Comparison of ENCODE assay signal across 21 cellular contexts in the genomic region with DNA sequence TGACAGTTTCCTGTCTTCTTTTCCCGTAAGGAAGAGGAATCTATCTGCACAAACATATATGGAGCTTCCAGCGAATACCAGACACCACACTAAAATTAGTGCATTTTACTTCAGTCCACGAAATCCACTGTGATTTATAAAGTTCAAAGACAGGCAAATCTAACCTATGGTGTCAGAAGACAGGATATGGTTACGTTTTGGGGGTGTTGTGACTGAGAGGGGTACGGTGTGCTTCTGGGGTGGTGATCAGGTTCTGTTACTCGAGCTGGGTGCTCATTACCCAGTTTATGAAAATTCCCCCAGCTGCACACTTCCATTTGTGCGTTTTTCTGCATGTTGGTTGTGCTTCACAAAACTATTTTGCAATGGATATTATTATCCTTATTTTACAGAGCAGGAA. TPM values are rescaled to one million over a fixed set of nuclear protein-coding genes. Genes with fewer than 3 reads are reported as not detected.
DNase-seq lines count a peak whose midpoint lies in the region; ATAC-seq, FAIRE-seq and TF ChIP-seq lines count a peak whose summit lies in the region.
"Had no signal": no experiment of that assay in that cellular context is flagged by ENCODE, and none has a peak within 500 bp of the region (broad histone marks: within the 10 kb centered on the region; RNA-seq: fewer than 3 reads in every experiment).

No MANE protein-coding gene starts in this region.

- H3K9me3 Mint-ChIP-seq in CD8-positive, alpha-beta T cell: no peaks in the 10 kb centered on the region
- H3K9me3 Mint-ChIP-seq in activated CD8-positive, alpha-beta T cell treated with anti-CD3 and anti-CD28 coated beads, Interleukin-2, amount 10 ng/mL, durations not matched to agents 7 days and 5 days (ENCODE audit: insufficient read depth): no peaks in the 10 kb centered on the region
- H3K9me3 Mint-ChIP-seq in naive thymus-derived CD4-positive, alpha-beta T cell: no peaks in the 10 kb centered on the region
- no peaks in the 10 kb centered on the region for H3K9me3 Mint-ChIP-seq in WTC11
- H3K9me3 Mint-ChIP-seq: CD4-positive, alpha-beta memory T cell; GM23338; HFFc6 had no signal

- CTCF ChIA-PET in CD8-positive, alpha-beta T cell (lab: Charles Lee): no interaction called here
- CTCF ChIA-PET in activated CD8-positive, alpha-beta T cell treated with anti-CD3 and anti-CD28 coated beads, Interleukin-2, amount 10 ng/mL, durations not matched to agents 7 days and 5 days (lab: Charles Lee): no interaction called here
- CTCF ChIA-PET in naive thymus-derived CD4-positive, alpha-beta T cell (lab: Charles Lee): no interaction called here
- CTCF ChIA-PET in WTC11 (lab: Charles Lee): no interaction called here

- no peak overlapping the region for H3K4me3 Mint-ChIP-seq in CD8-positive, alpha-beta T cell
- peak overlapping the region; percentile 49 for H3K4me3 Mint-ChIP-seq in activated CD8-positive, alpha-beta T cell treated with anti-CD3 and anti-CD28 coated beads, Interleukin-2, amount 10 ng/mL, durations not matched to agents 7 days and 5 days
- H3K4me3 Mint-ChIP-seq in naive thymus-derived CD4-positive, alpha-beta T cell: peak overlapping the region in 2 of 10 donors; percentile 21 to 54
- no peak overlapping the region for H3K4me3 Mint-ChIP-seq in WTC11
- H3K4me3 Mint-ChIP-seq: CD4-positive, alpha-beta memory T cell; GM23338; HFFc6 had no signal

- H3K36me3 Mint-ChIP-seq in CD8-positive, alpha-beta T cell: no peaks in the 10 kb centered on the region
- H3K36me3 Mint-ChIP-seq in activated CD8-positive, alpha-beta T cell treated with anti-CD3 and anti-CD28 coated beads, Interleukin-2, amount 10 ng/mL, durations not matched to agents 7 days and 5 days (ENCODE audit: low read depth): peaks cover 4% of the 10 kb centered on the region
- peaks cover 0 to 3% (median 0%) of the 10 kb centered on the region in 5 donors for H3K36me3 Mint-ChIP-seq in naive thymus-derived CD4-positive, alpha-beta T cell
- no peaks in the 10 kb centered on the region for H3K36me3 Mint-ChIP-seq in WTC11
- H3K36me3 Mint-ChIP-seq: CD4-positive, alpha-beta memory T cell had no signal

- no peaks in the 10 kb centered on the region for H3K27me3 Mint-ChIP-seq in CD8-positive, alpha-beta T cell (ENCODE audit: low read depth)
- H3K27me3 Mint-ChIP-seq in activated CD8-positive, alpha-beta T cell treated with anti-CD3 and anti-CD28 coated beads, Interleukin-2, amount 10 ng/mL, durations not matched to agents 7 days and 5 days (ENCODE audit: low read depth): no peaks in the 10 kb centered on the region
- H3K27me3 Mint-ChIP-seq in naive thymus-derived CD4-positive, alpha-beta T cell: peaks cover 0 to 6% (median 0%) of the 10 kb centered on the region in 5 donors
- no peaks in the 10 kb centered on the region; the same call in 1 of the 2 replicates for H3K27me3 Mint-ChIP-seq in WTC11 (ENCODE audit: low read depth)
- H3K27me3 Mint-ChIP-seq: CD4-positive, alpha-beta memory T cell had no signal

- peak overlapping the region; percentile 43 for H3K27ac Mint-ChIP-seq in CD8-positive, alpha-beta T cell
- peak overlapping the region; percentile 85 for H3K27ac Mint-ChIP-seq in activated CD8-positive, alpha-beta T cell treated with anti-CD3 and anti-CD28 coated beads, Interleukin-2, amount 10 ng/mL, durations not matched to agents 7 days and 5 days
- peak overlapping the region in 6 of 9 donors; percentile 17 to 63 (median 46) for H3K27ac Mint-ChIP-seq in naive thymus-derived CD4-positive, alpha-beta T cell
- no peak overlapping the region for H3K27ac Mint-ChIP-seq in WTC11
- H3K27ac Mint-ChIP-seq: CD4-positive, alpha-beta memory T cell; GM23338; HFFc6 had no signal

- no peak overlapping the region for H3K4me3 ChIP-seq in CD8-positive, alpha-beta T cell (ENCODE audit: low read depth, low read length)
- no peak overlapping the region for H3K4me3 ChIP-seq in naive thymus-derived CD4-positive, alpha-beta T cell (ENCODE audit: low read length)
- H3K4me3 ChIP-seq: GM23338, HAP-1 had no signal

- FAIRE-seq in GM19239 (lab: Jason Lieb, UNC): peak; percentile 31
- FAIRE-seq: G401.6, GM12892, H54 had no signal

- H3K27ac ChIP-seq in CD8-positive, alpha-beta T cell (ENCODE audit: low read depth, low read length): no peak overlapping the region
- H3K27ac ChIP-seq in naive thymus-derived CD4-positive, alpha-beta T cell (ENCODE audit: low read depth, low read length): no peak overlapping the region

- H3K4me1 ChIP-seq in CD8-positive, alpha-beta T cell (ENCODE audit: insufficient read depth, low read length): peaks cover 53% of the 10 kb centered on the region
- peaks cover 11 to 30% of the 10 kb centered on the region in 2 donors for H3K4me1 ChIP-seq in naive thymus-derived CD4-positive, alpha-beta T cell (ENCODE audit: control insufficient read depth in 2 of 2, insufficient read depth in 2 of 2, low read length in 2 of 2)
- H3K4me1 ChIP-seq: Caco-2, HAP-1 had no signal

- H3K36me3 ChIP-seq in CD8-positive, alpha-beta T cell (ENCODE audit: insufficient read depth, low read length): no peaks in the 10 kb centered on the region
- no peaks in the 10 kb centered on the region for H3K36me3 ChIP-seq in naive thymus-derived CD4-positive, alpha-beta T cell (ENCODE audit: control insufficient read depth in 2 of 3, insufficient read depth in 3 of 3, low read length in 3 of 3)
- H3K36me3 ChIP-seq: HAP-1 had no signal

- intact Hi-C loops in CD8-positive, alpha-beta T cell (cut with DNase I, micrococcal nuclease): loop anchor here in 1 of 2 experiments (2.0 kb wide), 1 partner anchor 55 kb away; the partner anchor contains the start of gene BRS3
- intact Hi-C loops in naive thymus-derived CD4-positive, alpha-beta T cell (cut with micrococcal nuclease): no loop called here

- no peak for TF ChIP-seq CTCF in CD8-positive, alpha-beta T cell (IDR thresholded peaks at IDR 0.05)
- TF ChIP-seq CTCF in WTC11 (IDR thresholded peaks at IDR 0.05): no peak

- H3K27me3 ChIP-seq in CD8-positive, alpha-beta T cell (ENCODE audit: insufficient read depth, low read length): no peaks in the 10 kb centered on the region
- no peaks in the 10 kb centered on the region for H3K27me3 ChIP-seq in naive thymus-derived CD4-positive, alpha-beta T cell (ENCODE audit: control insufficient read depth in 2 of 2, insufficient read depth in 2 of 2, low read length in 2 of 2)

- POLR2A ChIA-PET in CD8-positive, alpha-beta T cell (lab: Charles Lee): no interaction called here
- POLR2A ChIA-PET in activated CD8-positive, alpha-beta T cell treated with anti-CD3 and anti-CD28 coated beads, Interleukin-2, amount 10 ng/mL, durations not matched to agents 7 days and 5 days (lab: Charles Lee): no interaction called here
- POLR2A ChIA-PET in naive thymus-derived CD4-positive, alpha-beta T cell (lab: Charles Lee): interaction anchor here (0.6 kb wide), 1 partner anchor 310 kb away, joined by 4 read pairs; no protein-coding TSS in a partner anchor
- POLR2A ChIA-PET in WTC11 (lab: Charles Lee): no interaction called here

- H3K4me1 Mint-ChIP-seq in CD8-positive, alpha-beta T cell (ENCODE audit: low read depth): peaks cover 47% of the 10 kb centered on the region
- H3K4me1 Mint-ChIP-seq in activated CD8-positive, alpha-beta T cell treated with anti-CD3 and anti-CD28 coated beads, Interleukin-2, amount 10 ng/mL, durations not matched to agents 7 days and 5 days (ENCODE audit: low read depth): peaks cover 78% of the 10 kb centered on the region
- peaks cover 2 to 50% (median 38%) of the 10 kb centered on the region in 7 donors for H3K4me1 Mint-ChIP-seq in naive thymus-derived CD4-positive, alpha-beta T cell
- H3K4me1 Mint-ChIP-seq in WTC11: no peaks in the 10 kb centered on the region
- H3K4me1 Mint-ChIP-seq: GM23338 had no signal

- no peaks in the 10 kb centered on the region for H3K9me3 ChIP-seq in CD8-positive, alpha-beta T cell (ENCODE audit: low read length)
- H3K9me3 ChIP-seq in naive thymus-derived CD4-positive, alpha-beta T cell (ENCODE audit: control insufficient read depth in 2 of 3, low read length in 3 of 3): no peaks in the 10 kb centered on the region
- H3K9me3 ChIP-seq: Caco-2, HAP-1 had no signal

- DNase-seq in CD8-positive, alpha-beta T cell: no peak
- DNase-seq in GM19239 (ENCODE audit: insufficient read length, low spot score) (no peak), H4 (ENCODE audit: low spot score) (no peak), WTC11 (ENCODE audit: low spot score) (no peak)
- peak; percentile 23 for DNase-seq in activated CD8-positive, alpha-beta T cell treated with anti-CD3 and anti-CD28 coated beads, Interleukin-2, amount 10 ng/mL, durations not matched to agents 7 days and 5 days
- DNase-seq in naive thymus-derived CD4-positive, alpha-beta T cell: peak in 5 of 9 donors; percentile 2 to 30 (median 9)
- DNase-seq: C1 segment of cervical spinal cord; Caco-2; CD4-positive, alpha-beta memory T cell; DMS153; DND-41; HFFc6 had no signal

- ATAC-seq in CD8-positive, alpha-beta T cell: peak; percentile 63
- no peak for ATAC-seq in activated CD8-positive, alpha-beta T cell treated with anti-CD3 and anti-CD28 coated beads, Interleukin-2, amount 10 ng/mL, durations not matched to agents 7 days and 5 days
- peak; percentile 36 for ATAC-seq in naive thymus-derived CD4-positive, alpha-beta T cell
- ATAC-seq in GM21515 (IDR thresholded peaks at IDR 0.05; ENCODE audit: unreplicated experiment) (no peak), WTC11 (no peak)
- ATAC-seq: GM23338 had no signal

TF ChIP-seq in WTC11, 78 proteins besides CTCF, POLR2A, EP300 and RAD21 (continues in another document):
- TF ChIP-seq ATF1 (CRISPR knock-in tag; IDR thresholded peaks at IDR 0.05): no peak

RNA-seq across cellular contexts. Expression of gene VGLL1, which starts 10.3 kb away (rescaled TPM):
- total RNA-seq in CD8-positive, alpha-beta T cell: not detected
- not detected for total RNA-seq in activated CD8-positive, alpha-beta T cell treated with anti-CD3 and anti-CD28 coated beads, Interleukin-2, amount 10 ng/mL, durations not matched to agents 7 days and 5 days
- not detected for total RNA-seq in naive thymus-derived CD4-positive, alpha-beta T cell
- not detected for polyA plus RNA-seq in naive thymus-derived CD4-positive, alpha-beta T cell
- total RNA-seq in H4 (2014; rRNA removed; shearing (Covaris generic)): not detected in 2 replicates
- not detected in 3 replicates for total RNA-seq in WTC11 (2021)
- total RNA-seq: A172; A673; CD4-positive, alpha-beta memory T cell; GM23338; HFFc6 had no signal
- polyA plus RNA-seq: BJ; CD4-positive, alpha-beta memory T cell; GM23338 had no signal

RNA-seq across cellular contexts. Expression of gene HTATSF1, which starts 44.9 kb away (rescaled TPM):
- total RNA-seq in CD8-positive, alpha-beta T cell: 10 to 100 TPM; 28.5 to 29.5 TPM
- total RNA-seq in activated CD8-positive, alpha-beta T cell treated with anti-CD3 and anti-CD28 coated beads, Interleukin-2, amount 10 ng/mL, durations not matched to agents 7 days and 5 days: 10 to 100 TPM; 93.6 to 96.2 TPM
- 10 to 100 TPM; 25.9 to 67.2 (median 29.0) TPM for total RNA-seq in naive thymus-derived CD4-positive, alpha-beta T cell
- polyA plus RNA-seq in naive thymus-derived CD4-positive, alpha-beta T cell: 10 to 100 TPM; 58.8 to 75.0 TPM
- 47.6 and 58.8 TPM in 2 replicates for total RNA-seq in H4 (2014; rRNA removed; shearing (Covaris generic))
- 43.5 to 44.6 TPM (median 44.5 TPM) in 3 replicates for total RNA-seq in WTC11 (2021)

RNA-seq across cellular contexts. Expression of gene BRS3, which starts 54.5 kb away (rescaled TPM):
- not detected for total RNA-seq in CD8-positive, alpha-beta T cell
- total RNA-seq in activated CD8-positive, alpha-beta T cell treated with anti-CD3 and anti-CD28 coated beads, Interleukin-2, amount 10 ng/mL, durations not matched to agents 7 days and 5 days: not detected
- not detected for total RNA-seq in naive thymus-derived CD4-positive, alpha-beta T cell
- polyA plus RNA-seq in naive thymus-derived CD4-positive, alpha-beta T cell: not detected
- not detected in 2 replicates for total RNA-seq in H4 (2014; rRNA removed; shearing (Covaris generic))
- total RNA-seq in WTC11 (2021): not detected in 3 replicates
- total RNA-seq: A172; A673; Caco-2; CD4-positive, alpha-beta memory T cell; GM23338; HFFc6 had no signal
- polyA plus RNA-seq: BJ; CD4-positive, alpha-beta memory T cell; GM23338 had no signal

Comparison
In these comparisons a context has a peak if more than half of its experiments do, and no peak if none do; other contexts are left out.
1. ATAC-seq: peak in CD8-positive, alpha-beta T cell (single experiment) and naive thymus-derived CD4-positive, alpha-beta T cell (single experiment); none in activated CD8-positive, alpha-beta T cell treated with anti-CD3 and anti-CD28 coated beads, Interleukin-2, amount 10 ng/mL, durations not matched to agents 7 days and 5 days (single experiment), GM21515 (single experiment) and WTC11 (single experiment).
2. DNase-seq: peak in activated CD8-positive, alpha-beta T cell treated with anti-CD3 and anti-CD28 coated beads, Interleukin-2, amount 10 ng/mL, durations not matched to agents 7 days and 5 days (single experiment) and naive thymus-derived CD4-positive, alpha-beta T cell (5 of 9); none in CD8-positive, alpha-beta T cell (0 of 7), GM19239 (single experiment), H4 (single experiment) and WTC11 (single experiment).